ENCODE assay signal across 1 cellular context in genomic region chr1:116292929-116293725, GRCh38.
TF ChIP-seq lines count a peak whose summit lies in the region.

No MANE protein-coding gene starts in this region.

TF ChIP-seq in HepG2, 621 proteins besides CTCF, POLR2A, EP300 and RAD21 (continued from another document and continues in another):
- TF ChIP-seq ZNF274 (CRISPR knock-in tag; IDR thresholded peaks at IDR 0.05) (no peak), SRF (IDR thresholded peaks at IDR 0.05; ENCODE audit: low read depth, low read length) (no peak), ETV6 (CRISPR knock-in tag; conservative IDR thresholded peaks at IDR 0.05) (no peak), ZBTB21 (CRISPR knock-in tag; IDR thresholded peaks at IDR 0.05) (no peak), NFYB (CRISPR knock-in tag; IDR thresholded peaks at IDR 0.05) (no peak), RBAK (CRISPR knock-in tag; IDR thresholded peaks at IDR 0.05) (no peak), ZNF850 (CRISPR knock-in tag; conservative IDR thresholded peaks at IDR 0.05) (no peak), YEATS2 (CRISPR knock-in tag; IDR thresholded peaks at IDR 0.05; ENCODE audit: borderline replicate concordance) (0 out of 2 replicates have a peak, but pooled peaks have one; percentile 45), ARNT (IDR thresholded peaks at IDR 0.05) (no peak), ATRX (CRISPR knock-in tag; IDR thresholded peaks at IDR 0.05; ENCODE audit: borderline replicate concordance) (no peak), ZNF720 (CRISPR knock-in tag; IDR thresholded peaks at IDR 0.05) (no peak), LBX2 (CRISPR knock-in tag; IDR thresholded peaks at IDR 0.05; ENCODE audit: borderline replicate concordance) (no peak), MED13 (CRISPR knock-in tag; IDR thresholded peaks at IDR 0.05) (no peak), CBX5 (CRISPR knock-in tag; IDR thresholded peaks at IDR 0.05; ENCODE audit: borderline replicate concordance) (peak; percentile 27; the same call in 1 of the 2 replicates), DBP (CRISPR knock-in tag; IDR thresholded peaks at IDR 0.05; ENCODE audit: not compliant biosample characterization) (no peak), TBP (CRISPR knock-in tag; IDR thresholded peaks at IDR 0.05) (no peak), NAIF1 (CRISPR knock-in tag; IDR thresholded peaks at IDR 0.05; ENCODE audit: borderline replicate concordance) (no peak), ZNF782 (CRISPR knock-in tag; IDR thresholded peaks at IDR 0.05; ENCODE audit: borderline replicate concordance) (no peak), GZF1 (CRISPR knock-in tag; IDR thresholded peaks at IDR 0.05) (no peak), XBP1 (CRISPR knock-in tag; IDR thresholded peaks at IDR 0.05) (no peak), ZNF263 (CRISPR knock-in tag; IDR thresholded peaks at IDR 0.05) (peak; percentile 42; the same call in 1 of the 2 replicates), ZNF382 (CRISPR knock-in tag; IDR thresholded peaks at IDR 0.05; ENCODE audit: borderline replicate concordance) (no peak), ZNF652 (CRISPR knock-in tag; IDR thresholded peaks at IDR 0.05; ENCODE audit: borderline replicate concordance, low read depth) (no peak), ZNF883 (CRISPR knock-in tag; IDR thresholded peaks at IDR 0.05; ENCODE audit: not compliant biosample characterization) (no peak), MEIS2 (CRISPR knock-in tag; IDR thresholded peaks at IDR 0.05) (peak; percentile 52; the same call in 1 of the 2 replicates), TMF1 (CRISPR knock-in tag; IDR thresholded peaks at IDR 0.05; ENCODE audit: low read depth) (no peak), DZIP1 (CRISPR knock-in tag; IDR thresholded peaks at IDR 0.05) (no peak; the same call in 1 of the 2 replicates), PCBP2 (optimal IDR thresholded peaks at IDR 0.05; ENCODE audit: low read depth, low read length, poor library complexity, severe bottlenecking) (no peak), MAFF (IDR thresholded peaks at IDR 0.05; ENCODE audit: low read depth, low read length) (no peak), NFRKB (IDR thresholded peaks at IDR 0.05) (no peak), SKI (IDR thresholded peaks at IDR 0.05; ENCODE audit: partially characterized antibody) (peak; percentile 81), GFI1 (CRISPR knock-in tag; IDR thresholded peaks at IDR 0.05; ENCODE audit: borderline replicate concordance) (peak; percentile 91), ZNF343 (CRISPR knock-in tag; IDR thresholded peaks at IDR 0.05) (no peak), EZH2 (conservative IDR thresholded peaks at IDR 0.05; ENCODE audit: low read depth, low read length) (no peak), ERF (CRISPR knock-in tag; IDR thresholded peaks at IDR 0.05) (peak; percentile 79), ZNF7 (CRISPR knock-in tag; IDR thresholded peaks at IDR 0.05) (peak; percentile 69; the same call in 1 of the 2 replicates), GTF3A (CRISPR knock-in tag; conservative IDR thresholded peaks at IDR 0.05) (no peak), AGO1 (IDR thresholded peaks at IDR 0.05; ENCODE audit: low read depth, low read length, poor library complexity, severe bottlenecking) (no peak)
- TF ChIP-seq, protein P1, sequence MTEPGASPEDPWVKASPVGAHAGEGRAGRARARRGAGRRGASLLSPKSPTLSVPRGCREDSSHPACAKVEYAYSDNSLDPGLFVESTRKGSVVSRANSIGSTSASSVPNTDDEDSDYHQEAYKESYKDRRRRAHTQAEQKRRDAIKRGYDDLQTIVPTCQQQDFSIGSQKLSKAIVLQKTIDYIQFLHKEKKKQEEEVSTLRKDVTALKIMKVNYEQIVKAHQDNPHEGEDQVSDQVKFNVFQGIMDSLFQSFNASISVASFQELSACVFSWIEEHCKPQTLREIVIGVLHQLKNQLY (CRISPR knock-in tag; IDR thresholded peaks at IDR 0.05): peak; percentile 79; the same call in 1 of the 2 replicates
- TF ChIP-seq, protein P2, sequence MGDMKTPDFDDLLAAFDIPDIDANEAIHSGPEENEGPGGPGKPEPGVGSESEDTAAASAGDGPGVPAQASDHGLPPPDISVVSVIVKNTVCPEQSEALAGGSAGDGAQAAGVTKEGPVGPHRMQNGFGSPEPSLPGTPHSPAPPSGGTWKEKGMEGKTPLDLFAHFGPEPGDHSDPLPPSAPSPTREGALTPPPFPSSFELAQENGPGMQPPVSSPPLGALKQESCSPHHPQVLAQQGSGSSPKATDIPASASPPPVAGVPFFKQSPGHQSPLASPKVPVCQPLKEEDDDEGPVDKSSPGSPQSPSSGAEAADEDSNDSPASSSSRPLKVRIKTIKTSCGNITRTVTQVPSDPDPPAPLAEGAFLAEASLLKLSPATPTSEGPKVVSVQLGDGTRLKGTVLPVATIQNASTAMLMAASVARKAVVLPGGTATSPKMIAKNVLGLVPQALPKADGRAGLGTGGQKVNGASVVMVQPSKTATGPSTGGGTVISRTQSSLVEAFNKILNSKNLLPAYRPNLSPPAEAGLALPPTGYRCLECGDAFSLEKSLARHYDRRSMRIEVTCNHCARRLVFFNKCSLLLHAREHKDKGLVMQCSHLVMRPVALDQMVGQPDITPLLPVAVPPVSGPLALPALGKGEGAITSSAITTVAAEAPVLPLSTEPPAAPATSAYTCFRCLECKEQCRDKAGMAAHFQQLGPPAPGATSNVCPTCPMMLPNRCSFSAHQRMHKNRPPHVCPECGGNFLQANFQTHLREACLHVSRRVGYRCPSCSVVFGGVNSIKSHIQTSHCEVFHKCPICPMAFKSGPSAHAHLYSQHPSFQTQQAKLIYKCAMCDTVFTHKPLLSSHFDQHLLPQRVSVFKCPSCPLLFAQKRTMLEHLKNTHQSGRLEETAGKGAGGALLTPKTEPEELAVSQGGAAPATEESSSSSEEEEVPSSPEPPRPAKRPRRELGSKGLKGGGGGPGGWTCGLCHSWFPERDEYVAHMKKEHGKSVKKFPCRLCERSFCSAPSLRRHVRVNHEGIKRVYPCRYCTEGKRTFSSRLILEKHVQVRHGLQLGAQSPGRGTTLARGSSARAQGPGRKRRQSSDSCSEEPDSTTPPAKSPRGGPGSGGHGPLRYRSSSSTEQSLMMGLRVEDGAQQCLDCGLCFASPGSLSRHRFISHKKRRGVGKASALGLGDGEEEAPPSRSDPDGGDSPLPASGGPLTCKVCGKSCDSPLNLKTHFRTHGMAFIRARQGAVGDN (CRISPR knock-in tag; IDR thresholded peaks at IDR 0.05): no peak
- TF ChIP-seq, protein P3, sequence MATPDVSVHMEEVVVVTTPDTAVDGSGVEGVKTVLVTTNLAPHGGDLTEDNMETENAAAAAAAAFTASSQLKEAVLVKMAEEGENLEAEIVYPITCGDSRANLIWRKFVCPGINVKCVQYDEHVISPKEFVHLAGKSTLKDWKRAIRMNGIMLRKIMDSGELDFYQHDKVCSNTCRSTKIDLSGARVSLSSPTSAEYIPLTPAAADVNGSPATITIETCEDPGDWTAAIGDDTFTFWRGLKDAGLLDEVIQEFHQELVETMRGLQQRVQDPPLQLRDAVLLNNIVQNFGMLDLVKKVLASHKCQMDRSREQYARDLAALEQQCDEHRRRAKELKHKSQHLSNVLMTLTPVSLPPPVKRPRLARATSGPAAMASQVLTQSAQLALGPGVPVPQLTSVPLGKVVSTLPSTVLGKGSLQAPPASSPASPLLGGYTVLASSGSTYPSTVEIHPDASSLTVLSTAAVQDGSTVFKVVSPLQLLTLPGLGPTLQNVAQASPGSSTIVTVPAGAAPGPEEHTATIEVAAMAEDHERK (CRISPR knock-in tag; IDR thresholded peaks at IDR 0.05; ENCODE audit: low read depth): no peak
- TF ChIP-seq, protein P4, sequence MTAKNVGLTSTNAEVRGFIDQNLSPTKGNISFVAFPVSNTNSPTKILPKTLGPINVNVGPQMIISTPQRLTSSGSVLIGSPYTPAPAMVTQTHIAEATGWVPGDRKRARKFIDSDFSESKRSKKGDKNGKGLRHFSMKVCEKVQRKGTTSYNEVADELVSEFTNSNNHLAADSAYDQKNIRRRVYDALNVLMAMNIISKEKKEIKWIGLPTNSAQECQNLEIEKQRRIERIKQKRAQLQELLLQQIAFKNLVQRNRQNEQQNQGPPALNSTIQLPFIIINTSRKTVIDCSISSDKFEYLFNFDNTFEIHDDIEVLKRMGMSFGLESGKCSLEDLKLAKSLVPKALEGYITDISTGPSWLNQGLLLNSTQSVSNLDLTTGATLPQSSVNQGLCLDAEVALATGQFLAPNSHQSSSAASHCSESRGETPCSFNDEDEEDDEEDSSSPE (CRISPR knock-in tag; IDR thresholded peaks at IDR 0.05): 0 out of 2 replicates have a peak, but pooled peaks have one; percentile 26
- TF ChIP-seq, protein P5, sequence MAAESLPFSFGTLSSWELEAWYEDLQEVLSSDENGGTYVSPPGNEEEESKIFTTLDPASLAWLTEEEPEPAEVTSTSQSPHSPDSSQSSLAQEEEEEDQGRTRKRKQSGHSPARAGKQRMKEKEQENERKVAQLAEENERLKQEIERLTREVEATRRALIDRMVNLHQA (CRISPR knock-in tag; IDR thresholded peaks at IDR 0.05): no peak
- TF ChIP-seq, protein P6, sequence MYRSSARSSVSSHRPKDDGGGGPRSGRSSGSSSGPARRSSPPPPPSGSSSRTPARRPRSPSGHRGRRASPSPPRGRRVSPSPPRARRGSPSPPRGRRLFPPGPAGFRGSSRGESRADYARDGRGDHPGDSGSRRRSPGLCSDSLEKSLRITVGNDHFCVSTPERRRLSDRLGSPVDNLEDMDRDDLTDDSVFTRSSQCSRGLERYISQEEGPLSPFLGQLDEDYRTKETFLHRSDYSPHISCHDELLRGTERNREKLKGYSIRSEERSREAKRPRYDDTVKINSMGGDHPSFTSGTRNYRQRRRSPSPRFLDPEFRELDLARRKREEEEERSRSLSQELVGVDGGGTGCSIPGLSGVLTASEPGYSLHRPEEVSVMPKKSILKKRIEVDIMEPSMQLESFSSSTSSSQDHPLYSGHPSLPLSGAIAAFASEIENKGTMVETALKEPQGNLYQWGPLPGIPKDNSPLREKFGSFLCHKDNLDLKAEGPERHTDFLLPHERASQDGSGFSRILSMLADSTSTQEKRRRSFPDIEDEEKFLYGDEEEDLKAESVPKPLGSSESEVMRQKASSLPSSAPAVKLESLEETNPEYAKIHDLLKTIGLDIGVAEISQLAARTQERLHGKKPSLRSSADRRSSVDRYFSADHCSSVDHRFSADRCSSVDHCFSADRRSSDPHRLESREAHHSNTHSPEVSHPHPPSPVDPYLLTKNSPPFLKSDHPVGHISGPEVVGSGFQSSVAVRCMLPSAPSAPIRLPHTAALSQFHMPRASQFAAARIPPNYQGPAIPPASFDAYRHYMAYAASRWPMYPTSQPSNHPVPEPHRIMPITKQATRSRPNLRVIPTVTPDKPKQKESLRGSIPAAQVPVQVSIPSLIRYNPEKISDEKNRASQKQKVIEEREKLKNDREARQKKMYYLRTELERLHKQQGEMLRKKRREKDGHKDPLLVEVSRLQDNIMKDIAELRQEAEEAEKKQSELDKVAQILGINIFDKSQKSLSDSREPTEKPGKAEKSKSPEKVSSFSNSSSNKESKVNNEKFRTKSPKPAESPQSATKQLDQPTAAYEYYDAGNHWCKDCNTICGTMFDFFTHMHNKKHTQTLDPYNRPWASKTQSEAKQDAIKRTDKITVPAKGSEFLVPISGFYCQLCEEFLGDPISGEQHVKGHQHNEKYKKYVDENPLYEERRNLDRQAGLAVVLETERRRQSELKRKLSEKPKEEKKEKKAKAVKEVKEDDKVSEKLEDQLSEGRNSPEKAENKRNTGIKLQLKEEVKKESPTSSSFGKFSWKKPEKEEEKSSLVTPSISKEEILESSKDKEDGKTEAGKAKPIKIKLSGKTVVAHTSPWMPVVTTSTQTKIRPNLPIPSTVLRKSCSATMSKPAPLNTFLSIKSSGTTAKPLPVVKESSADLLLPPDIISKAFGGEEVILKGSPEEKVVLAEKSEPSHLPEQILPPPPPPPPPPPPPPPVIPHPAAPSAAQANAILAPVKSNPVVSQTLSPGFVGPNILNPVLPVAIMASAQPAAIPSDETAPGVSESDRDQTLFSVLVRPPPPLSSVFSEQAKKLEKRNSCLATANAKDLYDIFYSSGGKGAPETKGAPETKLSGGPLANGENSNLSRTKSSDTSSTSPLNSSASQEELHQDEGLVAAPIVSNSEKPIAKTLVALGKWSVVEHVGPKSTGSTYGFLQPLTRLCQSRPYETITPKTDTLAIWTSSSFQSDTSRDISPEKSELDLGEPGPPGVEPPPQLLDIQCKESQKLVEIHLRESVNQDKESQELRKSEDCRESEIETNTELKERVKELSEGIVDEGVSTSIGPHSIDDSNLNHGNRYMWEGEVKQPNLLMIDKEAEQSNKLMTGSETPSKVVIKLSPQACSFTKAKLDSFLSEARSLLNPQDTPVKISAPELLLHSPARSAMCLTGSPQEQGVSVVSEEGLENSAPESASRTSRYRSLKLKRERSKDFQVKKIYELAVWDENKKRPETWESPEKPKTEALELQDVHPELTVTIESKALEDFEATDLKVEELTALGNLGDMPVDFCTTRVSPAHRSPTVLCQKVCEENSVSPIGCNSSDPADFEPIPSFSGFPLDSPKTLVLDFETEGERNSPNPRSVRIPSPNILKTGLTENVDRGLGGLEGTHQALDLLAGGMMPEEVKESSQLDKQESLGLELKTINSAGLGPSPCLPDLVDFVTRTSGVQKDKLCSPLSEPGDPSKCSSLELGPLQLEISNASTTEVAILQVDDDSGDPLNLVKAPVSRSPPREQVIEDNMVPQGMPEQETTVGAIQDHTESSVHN (CRISPR knock-in tag; IDR thresholded peaks at IDR 0.05): 0 out of 2 replicates have a peak, but pooled peaks have one; percentile 15
